2 cellular contexts compared by ENCODE assay signal in genomic region chr1:1407957-1408318, GRCh38.
TF ChIP-seq lines count a peak whose summit lies in the region.

No MANE protein-coding gene starts in this region.

TF ChIP-seq in H1, 55 proteins besides CTCF, POLR2A, EP300 and RAD21:
- TF ChIP-seq SRF (IDR thresholded peaks at IDR 0.05; ENCODE audit: low read depth, low read length) (no peak), KDM1A (IDR thresholded peaks at IDR 0.05; ENCODE audit: borderline replicate concordance, low read length) (peak; percentile 48; the same call in 1 of the 2 replicates)

TF ChIP-seq in HEK293T, 16 proteins besides CTCF, POLR2A, EP300 and RAD21:
- TF ChIP-seq FOXM1 (IDR thresholded peaks at IDR 0.05; ENCODE audit: borderline replicate concordance) (no peak), ELF4 (IDR thresholded peaks at IDR 0.05) (no peak), SUZ12 (IDR thresholded peaks at IDR 0.05) (no peak), PKNOX1 (IDR thresholded peaks at IDR 0.05) (no peak), FOXK2 (IDR thresholded peaks at IDR 0.05) (no peak), L3MBTL2 (conservative IDR thresholded peaks at IDR 0.05) (no peak), LEF1 (IDR thresholded peaks at IDR 0.05; ENCODE audit: borderline replicate concordance) (no peak), ARNT (IDR thresholded peaks at IDR 0.05) (no peak), ZNF384 (IDR thresholded peaks at IDR 0.05) (no peak), TARDBP (IDR thresholded peaks at IDR 0.05) (no peak), CTBP1 (IDR thresholded peaks at IDR 0.05; ENCODE audit: borderline replicate concordance) (no peak), HDGF (IDR thresholded peaks at IDR 0.05; ENCODE audit: borderline replicate concordance) (no peak), BHLHE40 (IDR thresholded peaks at IDR 0.05; ENCODE audit: borderline replicate concordance) (no peak), NFRKB (IDR thresholded peaks at IDR 0.05) (no peak), SP1 (IDR thresholded peaks at IDR 0.05) (no peak), FOXA1 (IDR thresholded peaks at IDR 0.05) (no peak)
